In the genomic region with DNA sequence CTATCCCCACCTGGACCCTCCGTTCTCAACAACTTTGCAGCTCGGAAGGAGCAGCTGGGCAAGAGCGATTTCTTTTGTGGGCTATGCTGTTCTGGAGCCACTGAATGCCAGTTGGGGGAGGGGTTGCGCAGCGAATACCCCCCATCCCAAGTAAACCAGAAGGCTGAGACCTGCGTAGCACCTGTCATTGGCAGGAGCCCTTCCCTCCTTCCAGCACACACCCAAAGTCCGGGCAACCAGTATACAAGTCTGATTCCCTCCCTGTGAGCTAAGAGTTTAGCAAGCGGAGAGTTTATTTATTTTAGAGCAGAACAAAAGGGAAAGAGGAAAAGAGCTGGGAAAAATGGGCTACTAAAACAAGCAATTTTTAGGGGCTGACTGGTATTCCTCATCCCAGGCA, we compare ENCODE assay signal across 10 cellular contexts. TPM values are rescaled to one million over a fixed set of nuclear protein-coding genes. Genes with fewer than 3 reads are reported as not detected.
DNase-seq lines count a peak whose midpoint lies in the region; ATAC-seq, FAIRE-seq and TF ChIP-seq lines count a peak whose summit lies in the region.
"Had no signal": no experiment of that assay in that cellular context is flagged by ENCODE, and none has a peak within 500 bp of the region (broad histone marks: within the 10 kb centered on the region; RNA-seq: fewer than 3 reads in every experiment).

No MANE protein-coding gene starts in this region.

- H3K4me1 Mint-ChIP-seq in HFFc6 (ENCODE audit: low read depth): peaks cover 23% of the 10 kb centered on the region
- peaks cover 5% of the 10 kb centered on the region for H3K4me1 Mint-ChIP-seq in activated CD4-positive, alpha-beta memory T cell treated with anti-CD3 and anti-CD28 coated beads for 36 hours (ENCODE audit: low read depth)
- H3K4me1 Mint-ChIP-seq in stimulated activated naive CD8-positive, alpha-beta T cell treated with anti-CD3 and anti-CD28 coated beads, Interleukin-15, amount 100 ng/mL, for 72 hours: peaks cover 9% of the 10 kb centered on the region

- H3K4me3 Mint-ChIP-seq in HFFc6: peak overlapping the region; percentile 87
- H3K4me3 Mint-ChIP-seq in activated CD4-positive, alpha-beta memory T cell treated with anti-CD3 and anti-CD28 coated beads for 36 hours: no peak overlapping the region
- H3K4me3 Mint-ChIP-seq in stimulated activated naive CD8-positive, alpha-beta T cell treated with anti-CD3 and anti-CD28 coated beads, Interleukin-15, amount 100 ng/mL, for 72 hours: no peak overlapping the region
- H3K4me3 Mint-ChIP-seq: memory B cell had no signal

- H3K36me3 Mint-ChIP-seq in HFFc6 (ENCODE audit: low read depth): no peaks in the 10 kb centered on the region
- H3K36me3 Mint-ChIP-seq in activated CD4-positive, alpha-beta memory T cell treated with anti-CD3 and anti-CD28 coated beads for 36 hours: no peaks in the 10 kb centered on the region

- DNase-seq in HFFc6 (no peak), brain microvascular endothelial cell (no peak), left colon (peak in 1 of 2 donors; percentile 14), frontal cortex (ENCODE audit: low spot score in 2 of 2) (no peak), hippocampal formation (lab: John Stamatoyannopoulos, UW) (no peak)
- DNase-seq in activated CD4-positive, alpha-beta memory T cell treated with anti-CD3 and anti-CD28 coated beads for 36 hours: no peak
- no peak for DNase-seq in stimulated activated naive CD8-positive, alpha-beta T cell treated with anti-CD3 and anti-CD28 coated beads, Interleukin-15, amount 100 ng/mL, for 72 hours
- DNase-seq: activated T-cell treated with anti-CD3 and anti-CD28 coated beads for 4 hours had no signal

- POLR2A ChIA-PET in activated CD4-positive, alpha-beta memory T cell treated with anti-CD3 and anti-CD28 coated beads for 36 hours (lab: Charles Lee): no interaction called here

- CTCF ChIA-PET in activated CD4-positive, alpha-beta memory T cell treated with anti-CD3 and anti-CD28 coated beads for 36 hours (lab: Charles Lee): no interaction called here

- no peak for TF ChIP-seq CTCF in HFFc6 (IDR thresholded peaks at IDR 0.05)
- no peak for TF ChIP-seq CTCF in brain microvascular endothelial cell (IDR thresholded peaks at IDR 0.05; ENCODE audit: low read depth, low read length, missing control alignments)

- ATAC-seq in left colon: peak; percentile 84
- ATAC-seq in stimulated activated naive CD8-positive, alpha-beta T cell treated with anti-CD3 and anti-CD28 coated beads, Interleukin-15, amount 100 ng/mL, for 72 hours: no peak

- H3K27me3 Mint-ChIP-seq in HFFc6 (ENCODE audit: insufficient read depth): no peaks in the 10 kb centered on the region; the same call in 1 of the 2 replicates
- H3K27me3 Mint-ChIP-seq in activated CD4-positive, alpha-beta memory T cell treated with anti-CD3 and anti-CD28 coated beads for 36 hours: peaks cover 14% of the 10 kb centered on the region
- peaks cover 29% of the 10 kb centered on the region for H3K27me3 Mint-ChIP-seq in stimulated activated naive CD8-positive, alpha-beta T cell treated with anti-CD3 and anti-CD28 coated beads, Interleukin-15, amount 100 ng/mL, for 72 hours

- peak overlapping the region; percentile 62 for H3K4me3 ChIP-seq in brain microvascular endothelial cell (ENCODE audit: low read depth, low read length)
- peak overlapping the region in 4 of 7 experiments; percentile 2 to 32 (median 12) for H3K4me3 ChIP-seq in skin epidermis

- no peaks in the 10 kb centered on the region for H3K27me3 ChIP-seq in brain microvascular endothelial cell (replicated peaks)

- no peak for FAIRE-seq in frontal cortex (lab: Jason Lieb, UNC)

- H3K27ac ChIP-seq in brain microvascular endothelial cell: no peak overlapping the region
- no peak overlapping the region for H3K27ac ChIP-seq in skin epidermis

- intact Hi-C loops in left colon (cut with DNase I, micrococcal nuclease): no loop called here
- intact Hi-C loops in activated CD4-positive, alpha-beta memory T cell treated with anti-CD3 and anti-CD28 coated beads for 36 hours (cut with micrococcal nuclease): no loop called here

- in situ Hi-C loops in brain microvascular endothelial cell (cut with HindIII; ENCODE audit: low pct_ligation_motif_present, low sequenced_read_pairs): no loop called here

- no peak overlapping the region for H3K27ac Mint-ChIP-seq in HFFc6
- H3K27ac Mint-ChIP-seq in activated CD4-positive, alpha-beta memory T cell treated with anti-CD3 and anti-CD28 coated beads for 36 hours: no peak overlapping the region
- no peak overlapping the region for H3K27ac Mint-ChIP-seq in stimulated activated naive CD8-positive, alpha-beta T cell treated with anti-CD3 and anti-CD28 coated beads, Interleukin-15, amount 100 ng/mL, for 72 hours
- H3K27ac Mint-ChIP-seq: memory B cell had no signal

- no peaks in the 10 kb centered on the region for H3K36me3 ChIP-seq in brain microvascular endothelial cell (replicated peaks)

- no peaks in the 10 kb centered on the region for H3K9me3 Mint-ChIP-seq in HFFc6
- no peaks in the 10 kb centered on the region for H3K9me3 Mint-ChIP-seq in activated CD4-positive, alpha-beta memory T cell treated with anti-CD3 and anti-CD28 coated beads for 36 hours
- no peaks in the 10 kb centered on the region for H3K9me3 Mint-ChIP-seq in stimulated activated naive CD8-positive, alpha-beta T cell treated with anti-CD3 and anti-CD28 coated beads, Interleukin-15, amount 100 ng/mL, for 72 hours
- H3K9me3 Mint-ChIP-seq: memory B cell had no signal

RNA-seq across cellular contexts. Expression of a gene that starts 0.5 kb away (rescaled TPM):
- 1 to 10 TPM; 2.3 to 4.5 (median 3.8) TPM for total RNA-seq in HFFc6 (2021; fragmentation: NEBNext Ultra II Directional; extraction: Animal tissue kit (Norgen Biotek cat#: 25700))
- 1 to 10 TPM in 1 of 2 donors, under 1 TPM in 1; 0.76 to 3.9 TPM for total RNA-seq in left colon
- total RNA-seq in activated CD4-positive, alpha-beta memory T cell treated with anti-CD3 and anti-CD28 coated beads for 36 hours: not detected
- total RNA-seq in frontal cortex: 98.2 TPM

RNA-seq across cellular contexts. Expression of a gene that starts 18.8 kb away (rescaled TPM):
- 10 to 100 TPM in 5 of 6 experiments, 1 to 10 TPM in 1; 6.7 to 15.7 (median 14.3) TPM for total RNA-seq in HFFc6 (2021; fragmentation: NEBNext Ultra II Directional; extraction: Animal tissue kit (Norgen Biotek cat#: 25700))
- 1 to 10 TPM; 2.0 to 5.6 TPM for total RNA-seq in left colon
- 10 to 100 TPM; 21.1 to 22.3 TPM for total RNA-seq in activated CD4-positive, alpha-beta memory T cell treated with anti-CD3 and anti-CD28 coated beads for 36 hours
- 7.7 TPM for total RNA-seq in frontal cortex

RNA-seq across cellular contexts. Expression of a gene that starts 27.3 kb away (rescaled TPM):
- 10 to 100 TPM; 14.5 to 16.2 (median 15.7) TPM for total RNA-seq in HFFc6 (2021; fragmentation: NEBNext Ultra II Directional; extraction: Animal tissue kit (Norgen Biotek cat#: 25700))
- 10 to 100 TPM; 22.8 to 29.9 TPM for total RNA-seq in left colon
- total RNA-seq in activated CD4-positive, alpha-beta memory T cell treated with anti-CD3 and anti-CD28 coated beads for 36 hours: 10 to 100 TPM; 19.6 to 21.2 TPM
- total RNA-seq in frontal cortex: 7.7 TPM

Comparison
In these comparisons a context has a peak if more than half of its experiments do, and no peak if none do; other contexts are left out.
1. RNA of a gene that starts 0.5 kb away (total RNA-seq): 98.2 TPM in frontal cortex (single experiment); 0.76 to 3.9 TPM in left colon, 2.3 to 4.5 TPM in HFFc6 and not detected in activated CD4-positive, alpha-beta memory T cell treated with anti-CD3 and anti-CD28 coated beads for 36 hours; every median in the first group is over 10 times any median in the second.